Comparison of ENCODE assay signal across 10 cellular contexts in genomic region chr1:52970149-52970548, GRCh38. TPM values are rescaled to one million over a fixed set of nuclear protein-coding genes. Genes with fewer than 3 reads are reported as not detected.
DNase-seq lines count a peak whose midpoint lies in the region; ATAC-seq, FAIRE-seq and TF ChIP-seq lines count a peak whose summit lies in the region.
"Had no signal": no experiment of that assay in that cellular context is flagged by ENCODE, and none has a peak within 500 bp of the region (broad histone marks: within the 10 kb centered on the region; RNA-seq: fewer than 3 reads in every experiment).

No MANE protein-coding gene starts in this region.

- no peaks in the 10 kb centered on the region for H3K36me3 Mint-ChIP-seq in T-helper 2 cell treated with Interferon-gamma antibody and Interleukin-4, amounts not matched to agents 5 μg/mL and 100 μg/mL, for 36 hours (ENCODE audit: low read depth)

- no peaks in the 10 kb centered on the region for H3K9me2 ChIP-seq in SU-DHL-6 (replicated peaks; ENCODE audit: insufficient read depth, low read length)

- H2AFZ ChIP-seq in SU-DHL-6 (ENCODE audit: low read depth, low read length, severe bottlenecking), result no peak overlapping the region

- no peaks in the 10 kb centered on the region for H4K20me1 ChIP-seq in SU-DHL-6 (ENCODE audit: low read depth, low read length)

- no peak overlapping the region for H3K4me2 ChIP-seq in SU-DHL-6 (ENCODE audit: low read depth, low read length, poor library complexity, severe bottlenecking)

- peak; percentile 9 for TF ChIP-seq CTCF in C4-2B (conservative IDR thresholded peaks at IDR 0.05)
- TF ChIP-seq CTCF in SU-DHL-6 (IDR thresholded peaks at IDR 0.05; ENCODE audit: insufficient read depth, low read length, poor library complexity, severe bottlenecking), result peak; percentile 11

- no peak overlapping the region for H3K9ac ChIP-seq in SU-DHL-6 (ENCODE audit: low read length)

- no peaks in the 10 kb centered on the region for H3K4me1 Mint-ChIP-seq in T-helper 2 cell treated with Interferon-gamma antibody and Interleukin-4, amounts not matched to agents 5 μg/mL and 100 μg/mL, for 36 hours (ENCODE audit: low read depth)

- peak; percentile 15 for DNase-seq in HTR-8/SVneo (ENCODE audit: insufficient read length, low spot score)
- peak; percentile 25 for DNase-seq in iPS DF 19.7 (ENCODE audit: low read depth, low spot score)
- no peak for DNase-seq in T-helper 2 cell treated with Interferon-gamma antibody and Interleukin-4, amounts not matched to agents 5 μg/mL and 100 μg/mL, for 36 hours (ENCODE audit: low spot score)
- DNase-seq in NOMO-1 (lab: John Stamatoyannopoulos, UW; ENCODE audit: unreplicated experiment in 2 of 2), result no peak
- no peak for DNase-seq in left cardiac atrium
- DNase-seq: effector memory CD8-positive, alpha-beta T cell; occipital lobe had no signal

- H3K27ac Mint-ChIP-seq in T-helper 2 cell treated with Interferon-gamma antibody and Interleukin-4, amounts not matched to agents 5 μg/mL and 100 μg/mL, for 36 hours, result no peak overlapping the region
- H3K27ac Mint-ChIP-seq: effector memory CD8-positive, alpha-beta T cell had no signal

- no peak overlapping the region for H3K27ac ChIP-seq in C4-2B
- no peak overlapping the region for H3K27ac ChIP-seq in SU-DHL-6 (ENCODE audit: low read depth, low read length)

- no peaks in the 10 kb centered on the region for H3K27me3 ChIP-seq in SU-DHL-6 (ENCODE audit: low read length)

- no peak overlapping the region for H3K4me3 ChIP-seq in SU-DHL-6 (ENCODE audit: insufficient read depth, low read length, poor library complexity, severe bottlenecking)

- FAIRE-seq in HTR-8/SVneo (lab: Jason Lieb, UNC), result no peak

- no peaks in the 10 kb centered on the region for H3F3A ChIP-seq in SU-DHL-6 (ENCODE audit: insufficient read depth)

- intact Hi-C loops in left cardiac atrium (cut with DNase I), result no loop called here

- H3K4me3 Mint-ChIP-seq in T-helper 2 cell treated with Interferon-gamma antibody and Interleukin-4, amounts not matched to agents 5 μg/mL and 100 μg/mL, for 36 hours, result no peak overlapping the region
- H3K4me3 Mint-ChIP-seq: effector memory CD8-positive, alpha-beta T cell had no signal

- H3K36me3 ChIP-seq in SU-DHL-6 (ENCODE audit: low read length), result no peaks in the 10 kb centered on the region

- H3K27me3 Mint-ChIP-seq in T-helper 2 cell treated with Interferon-gamma antibody and Interleukin-4, amounts not matched to agents 5 μg/mL and 100 μg/mL, for 36 hours (ENCODE audit: low read depth), result no peaks in the 10 kb centered on the region
- H3K27me3 Mint-ChIP-seq: effector memory CD8-positive, alpha-beta T cell had no signal

- no peaks in the 10 kb centered on the region for H3K79me2 ChIP-seq in SU-DHL-6 (ENCODE audit: insufficient read depth, low read length)

- no peaks in the 10 kb centered on the region for H3K9me3 Mint-ChIP-seq in T-helper 2 cell treated with Interferon-gamma antibody and Interleukin-4, amounts not matched to agents 5 μg/mL and 100 μg/mL, for 36 hours
- H3K9me3 Mint-ChIP-seq: effector memory CD8-positive, alpha-beta T cell had no signal

- ATAC-seq in HG03354 (IDR thresholded peaks at IDR 0.05; ENCODE audit: poor library complexity, severe bottlenecking, unreplicated experiment), result no peak
- ATAC-seq in left cardiac atrium, result no peak
- ATAC-seq: effector memory CD8-positive, alpha-beta T cell had no signal

- no peaks in the 10 kb centered on the region for H3K9me3 ChIP-seq in SU-DHL-6 (ENCODE audit: insufficient read depth, low read length)

RNA-seq across cellular contexts. Expression of gene SCP2, which starts 43.1 kb away (rescaled TPM):
- total RNA-seq in left cardiac atrium, result 100 to 1,000 TPM; 126 to 148 TPM

RNA-seq across cellular contexts. Expression of gene ECHDC2, which starts 48.6 kb away (rescaled TPM):
- 100 to 1,000 TPM in 1 of 2 donors, 10 to 100 TPM in 1; 82.5 to 101 TPM for total RNA-seq in left cardiac atrium

Comparison
In these comparisons a context has a peak if more than half of its experiments do, and no peak if none do; other contexts are left out.
1. DNase-seq: peak in HTR-8/SVneo (single experiment) and iPS DF 19.7 (single experiment); none in T-helper 2 cell treated with Interferon-gamma antibody and Interleukin-4, amounts not matched to agents 5 μg/mL and 100 μg/mL, for 36 hours (single experiment), NOMO-1 (0 of 2) and left cardiac atrium (single experiment).